ENCODE assay signal across 17 cellular contexts in genomic region chr4:5967783-5968182, GRCh38.
DNase-seq lines count a peak whose midpoint lies in the region; ATAC-seq and TF ChIP-seq lines count a peak whose summit lies in the region.
"Had no signal": no experiment of that assay in that cellular context is flagged by ENCODE, and none has a peak within 500 bp of the region (broad histone marks: within the 10 kb centered on the region; RNA-seq: fewer than 3 reads in every experiment).

No MANE protein-coding gene starts in this region.

- no peaks in the 10 kb centered on the region for H3K27me3 Mint-ChIP-seq in T-helper 2 cell treated with Interferon-gamma antibody and Interleukin-4, amounts not matched to agents 5 μg/mL and 100 μg/mL, for 36 hours (ENCODE audit: low read depth)

- H3K4me2 ChIP-seq in BLaER1 treated with 17β-estradiol and CSF1 and Interleukin-3, amounts not matched to agents 10 nM and 100 nM = peak overlapping the region in 9 of 11 experiments; percentile 27 to 68 (median 56); a peak in 16 of 22 replicates

- no peak for ATAC-seq in GM18498 (IDR thresholded peaks at IDR 0.05; ENCODE audit: unreplicated experiment)

- DNase-seq in RPMI8226 (peak; percentile 70), islet precursor cell (peak; percentile 51), NOMO-1 treated with dmso at 0.1 percent for 144 hours (lab: John Stamatoyannopoulos, UW; ENCODE audit: unreplicated experiment) (no peak)
- no peak for DNase-seq in T-helper 2 cell treated with Interferon-gamma antibody and Interleukin-4, amounts not matched to agents 5 μg/mL and 100 μg/mL, for 36 hours (ENCODE audit: low spot score)
- DNase-seq: DMS153, GOT3, KBM-7, NCI-H1092, NCI-H2107, NCI-H446, NCI-H82, SJCRH30, SW 1271 had no signal

- H3K9me3 ChIP-seq in BLaER1 treated with 17β-estradiol and CSF1 and Interleukin-3, amounts not matched to agents 10 nM and 100 nM (replicated peaks in 1 of 11) = no peaks in the 10 kb centered on the region
- H3K9me3 ChIP-seq: SJCRH30 had no signal

- 0 out of 3 replicates have a peak, but pooled peaks have one; percentile 3 for TF ChIP-seq CTCF in GM12872 (IDR thresholded peaks at IDR 0.05; ENCODE audit: insufficient read depth, low read depth, low read length)

- peaks cover 0 to 4% (median 0%) of the 10 kb centered on the region in 11 experiments; a peak in 1 of 22 replicates for H4K20me1 ChIP-seq in BLaER1 treated with 17β-estradiol and CSF1 and Interleukin-3, amounts not matched to agents 10 nM and 100 nM

- H3K36me3 ChIP-seq in BLaER1 treated with 17β-estradiol and CSF1 and Interleukin-3, amounts not matched to agents 10 nM and 100 nM = no peaks in the 10 kb centered on the region
- H3K36me3 ChIP-seq: SJCRH30 had no signal

- no peak overlapping the region for H3K4me3 Mint-ChIP-seq in T-helper 2 cell treated with Interferon-gamma antibody and Interleukin-4, amounts not matched to agents 5 μg/mL and 100 μg/mL, for 36 hours

- H3K27me3 ChIP-seq in BLaER1 treated with 17β-estradiol and CSF1 and Interleukin-3, amounts not matched to agents 10 nM and 100 nM = no peaks in the 10 kb centered on the region

- H3K4me3 ChIP-seq in BLaER1 treated with 17β-estradiol and CSF1 and Interleukin-3, amounts not matched to agents 10 nM and 100 nM = no peak overlapping the region
- H3K4me3 ChIP-seq: SJCRH30 had no signal

- no peaks in the 10 kb centered on the region for H3K36me3 Mint-ChIP-seq in T-helper 2 cell treated with Interferon-gamma antibody and Interleukin-4, amounts not matched to agents 5 μg/mL and 100 μg/mL, for 36 hours (ENCODE audit: low read depth)

- no peak overlapping the region for H3K27ac Mint-ChIP-seq in T-helper 2 cell treated with Interferon-gamma antibody and Interleukin-4, amounts not matched to agents 5 μg/mL and 100 μg/mL, for 36 hours

- H3K9me3 Mint-ChIP-seq in T-helper 2 cell treated with Interferon-gamma antibody and Interleukin-4, amounts not matched to agents 5 μg/mL and 100 μg/mL, for 36 hours = no peaks in the 10 kb centered on the region

- H3K4me1 ChIP-seq in BLaER1 treated with 17β-estradiol and CSF1 and Interleukin-3, amounts not matched to agents 10 nM and 100 nM = peaks cover 0 to 46% (median 24%) of the 10 kb centered on the region in 10 experiments; a peak in 16 of 20 replicates
- H3K4me1 ChIP-seq: SJCRH30 had no signal

- H3K9ac ChIP-seq in BLaER1 treated with 17β-estradiol and CSF1 and Interleukin-3, amounts not matched to agents 10 nM and 100 nM = no peak overlapping the region

- no peaks in the 10 kb centered on the region for H3K4me1 Mint-ChIP-seq in T-helper 2 cell treated with Interferon-gamma antibody and Interleukin-4, amounts not matched to agents 5 μg/mL and 100 μg/mL, for 36 hours (ENCODE audit: low read depth)

- no peak overlapping the region for H3K27ac ChIP-seq in BLaER1 treated with 17β-estradiol and CSF1 and Interleukin-3, amounts not matched to agents 10 nM and 100 nM
- H3K27ac ChIP-seq: RWPE1, SJCRH30 had no signal

Comparison
In these comparisons a context has a peak if more than half of its experiments do, and no peak if none do; other contexts are left out.
1. DNase-seq: peak in RPMI8226 (single experiment) and islet precursor cell (single experiment); none in NOMO-1 treated with dmso at 0.1 percent for 144 hours (single experiment) and T-helper 2 cell treated with Interferon-gamma antibody and Interleukin-4, amounts not matched to agents 5 μg/mL and 100 μg/mL, for 36 hours (single experiment).